In genomic region chr7:98267305-98267704, GRCh38 we compare ENCODE assay signal across 32 cellular contexts. TPM values are rescaled to one million over a fixed set of nuclear protein-coding genes. Genes with fewer than 3 reads are reported as not detected.
"Had no signal": no experiment of that assay in that cellular context is flagged by ENCODE, and none has a peak within 500 bp of the region (broad histone marks: within the 10 kb centered on the region; RNA-seq: fewer than 3 reads in every experiment).

No MANE protein-coding gene starts in this region.

- H3K4me1 ChIP-seq: ascending aorta, esophagus muscularis mucosa, foreskin keratinocyte, gastrocnemius medialis had no signal

- H3K9me3 ChIP-seq: ascending aorta, esophagus muscularis mucosa, gastrocnemius medialis had no signal

- DNase-seq: activated B cell treated with CpG ODN at 0.5 μM for 24 hours; activated CD4-positive, alpha-beta memory T cell treated with anti-CD3 and anti-CD28 coated beads for 36 hours; activated CD4-positive, alpha-beta T cell treated with anti-CD3 and anti-CD28 coated beads, Interleukin-2, amount 10 ng/mL, durations not matched to agents 24 days and 14 days; activated CD8-positive, alpha-beta memory T cell treated with anti-CD3 and anti-CD28 coated beads, Interleukin-2, amount 10 ng/mL, durations not matched to agents 7 days and 5 days; activated CD8-positive, alpha-beta memory T cell treated with anti-CD3 and anti-CD28 coated beads, Interleukin-2, amount 50 U/mL, for 4 hours; activated CD8-positive, alpha-beta T cell treated with anti-CD3 and anti-CD28 coated beads, Interleukin-2, amount 10 ng/mL, durations not matched to agents 7 days and 5 days; activated effector memory CD4-positive, alpha-beta T cell treated with anti-CD3 and anti-CD28 coated beads, Interleukin-2, amount 50 U/mL, for 16 hours; activated naive CD4-positive, alpha-beta T cell; activated naive CD4-positive, alpha-beta T cell treated with anti-CD3 and anti-CD28 coated beads, Interleukin-2, amount 10 ng/mL, durations not matched to agents 7 days and 5 days; activated naive CD8-positive, alpha-beta T cell treated with anti-CD3 and anti-CD28 coated beads, Interleukin-2, amount 10 ng/mL, durations not matched to agents 7 days and 5 days; activated T-cell treated with anti-CD3 and anti-CD28 coated beads, Interleukin-2, amount 50 U/mL, for 1 hour; activated T-cell treated with anti-CD3 and anti-CD28 coated beads, Interleukin-2, amount 50 U/mL, for 48 hours; effector CD4-positive, alpha-beta T cell; effector memory CD8-positive, alpha-beta T cell; foreskin keratinocyte; gastrocnemius medialis; glutamatergic neuron; T-cell; T1000; WERI-Rb-1 had no signal

- H3K4me3 ChIP-seq: ascending aorta, coronary artery, esophagus muscularis mucosa, gastrocnemius medialis had no signal

- ATAC-seq: activated CD4-positive, CD25-positive, alpha-beta regulatory T cell treated with anti-CD3 and anti-CD28 coated beads, Interleukin-2, amount 50 U/mL, for 24 hours; activated CD8-positive, alpha-beta memory T cell treated with anti-CD3 and anti-CD28 coated beads, Interleukin-2, amount 10 ng/mL, durations not matched to agents 7 days and 5 days; activated CD8-positive, alpha-beta T cell treated with anti-CD3 and anti-CD28 coated beads, Interleukin-2, amount 10 ng/mL, durations not matched to agents 7 days and 5 days; activated naive CD4-positive, alpha-beta T cell treated with anti-CD3 and anti-CD28 coated beads, Interleukin-2, amount 50 U/mL, for 72 hours had no signal

- H3K27me3 ChIP-seq: ascending aorta, esophagus muscularis mucosa, foreskin keratinocyte, gastrocnemius medialis had no signal

- H3K4me3 Mint-ChIP-seq: activated B cell treated with CpG ODN at 0.5 μM for 24 hours; activated CD4-positive, alpha-beta memory T cell treated with anti-CD3 and anti-CD28 coated beads for 36 hours; activated CD4-positive, alpha-beta T cell treated with anti-CD3 and anti-CD28 coated beads, Interleukin-2, amount 10 ng/mL, durations not matched to agents 24 days and 14 days; activated CD8-positive, alpha-beta memory T cell treated with anti-CD3 and anti-CD28 coated beads, Interleukin-2, amount 10 ng/mL, durations not matched to agents 7 days and 5 days; activated CD8-positive, alpha-beta T cell treated with anti-CD3 and anti-CD28 coated beads, Interleukin-2, amount 10 ng/mL, durations not matched to agents 7 days and 5 days; activated naive CD4-positive, alpha-beta T cell treated with anti-CD3 and anti-CD28 coated beads, Interleukin-2, amount 10 ng/mL, durations not matched to agents 7 days and 5 days; activated naive CD8-positive, alpha-beta T cell treated with anti-CD3 and anti-CD28 coated beads, Interleukin-2, amount 10 ng/mL, durations not matched to agents 7 days and 5 days; activated T-helper 1 cell treated with anti-CD3 and anti-CD28 coated beads, Interleukin-12 subunit alpha, Interleukin-12 subunit beta, Interleukin-2, Interleukin-4 antibody, amounts not matched to agents 30 ng/mL and 10 ng/mL and 1 ng/mL, durations not matched to agents 14 hours and 24 hours and 36 hours; brain; central memory CD8-positive, alpha-beta T cell; effector memory CD8-positive, alpha-beta T cell; T-cell; T-helper 1 cell treated with Interleukin-12 subunit alpha and Interleukin-12 subunit beta and Interleukin-4 antibody, amounts not matched to agents 30 μg/mL and 1 μg/mL, for 36 hours; T-helper 2 cell treated with Interferon-gamma antibody and Interleukin-4, amounts not matched to agents 5 μg/mL and 100 μg/mL, for 36 hours had no signal

- H3K9me3 Mint-ChIP-seq: activated B cell treated with CpG ODN at 0.5 μM for 24 hours; activated CD4-positive, alpha-beta memory T cell treated with anti-CD3 and anti-CD28 coated beads for 36 hours; activated CD4-positive, alpha-beta T cell treated with anti-CD3 and anti-CD28 coated beads, Interleukin-2, amount 10 ng/mL, durations not matched to agents 24 days and 14 days; activated naive CD4-positive, alpha-beta T cell treated with anti-CD3 and anti-CD28 coated beads, Interleukin-2, amount 10 ng/mL, durations not matched to agents 7 days and 5 days; activated naive CD4-positive, alpha-beta T cell treated with anti-CD3 and anti-CD28 coated beads, Interleukin-2, amount 50 U/mL, for 72 hours; activated naive CD8-positive, alpha-beta T cell treated with anti-CD3 and anti-CD28 coated beads, Interleukin-2, amount 10 ng/mL, durations not matched to agents 7 days and 5 days; activated T-helper 1 cell treated with anti-CD3 and anti-CD28 coated beads, Interleukin-12 subunit alpha, Interleukin-12 subunit beta, Interleukin-2, Interleukin-4 antibody, amounts not matched to agents 30 ng/mL and 10 ng/mL and 1 ng/mL, durations not matched to agents 14 hours and 24 hours and 36 hours; activated T-helper 2 cell treated with anti-CD3 and anti-CD28 coated beads, Interferon-gamma antibody, Interleukin-2, Interleukin-4, amounts not matched to agents 10 μg/mL and 5 μg/mL and 100 μg/mL, durations not matched to agents 14 hours and 24 hours and 36 hours; central memory CD8-positive, alpha-beta T cell; effector memory CD8-positive, alpha-beta T cell; T-cell; T-helper 1 cell treated with Interleukin-12 subunit alpha and Interleukin-12 subunit beta and Interleukin-4 antibody, amounts not matched to agents 30 μg/mL and 1 μg/mL, for 36 hours; T-helper 2 cell treated with Interferon-gamma antibody and Interleukin-4, amounts not matched to agents 5 μg/mL and 100 μg/mL, for 36 hours had no signal

- H3K4me1 Mint-ChIP-seq: activated B cell treated with CpG ODN at 0.5 μM for 24 hours; activated CD8-positive, alpha-beta memory T cell treated with anti-CD3 and anti-CD28 coated beads, Interleukin-2, amount 10 ng/mL, durations not matched to agents 7 days and 5 days; activated naive CD8-positive, alpha-beta T cell treated with anti-CD3 and anti-CD28 coated beads, Interleukin-2, amount 10 ng/mL, durations not matched to agents 7 days and 5 days; brain; central memory CD8-positive, alpha-beta T cell had no signal

- H3K27me3 Mint-ChIP-seq: activated B cell treated with CpG ODN at 0.5 μM for 24 hours; activated CD4-positive, alpha-beta memory T cell treated with anti-CD3 and anti-CD28 coated beads for 36 hours; activated CD4-positive, alpha-beta T cell treated with anti-CD3 and anti-CD28 coated beads, Interleukin-2, amount 10 ng/mL, durations not matched to agents 24 days and 14 days; activated CD8-positive, alpha-beta memory T cell treated with anti-CD3 and anti-CD28 coated beads, Interleukin-2, amount 10 ng/mL, durations not matched to agents 7 days and 5 days; activated naive CD4-positive, alpha-beta T cell treated with anti-CD3 and anti-CD28 coated beads, Interleukin-2, amount 10 ng/mL, durations not matched to agents 7 days and 5 days; activated naive CD8-positive, alpha-beta T cell treated with anti-CD3 and anti-CD28 coated beads, Interleukin-2, amount 10 ng/mL, durations not matched to agents 7 days and 5 days; brain; central memory CD8-positive, alpha-beta T cell; effector memory CD8-positive, alpha-beta T cell; T-cell had no signal

- H3K27ac ChIP-seq: ascending aorta, coronary artery, esophagus muscularis mucosa, foreskin keratinocyte, gastrocnemius medialis, WERI-Rb-1 had no signal

- H3K36me3 ChIP-seq: ascending aorta had no signal

- H3K27ac Mint-ChIP-seq: activated B cell treated with CpG ODN at 0.5 μM for 24 hours; activated CD4-positive, alpha-beta memory T cell treated with anti-CD3 and anti-CD28 coated beads for 36 hours; activated CD4-positive, alpha-beta T cell treated with anti-CD3 and anti-CD28 coated beads, Interleukin-2, amount 10 ng/mL, durations not matched to agents 24 days and 14 days; activated CD8-positive, alpha-beta memory T cell treated with anti-CD3 and anti-CD28 coated beads, Interleukin-2, amount 10 ng/mL, durations not matched to agents 7 days and 5 days; activated CD8-positive, alpha-beta T cell treated with anti-CD3 and anti-CD28 coated beads, Interleukin-2, amount 10 ng/mL, durations not matched to agents 7 days and 5 days; activated naive CD4-positive, alpha-beta T cell treated with anti-CD3 and anti-CD28 coated beads, Interleukin-2, amount 10 ng/mL, durations not matched to agents 7 days and 5 days; activated naive CD4-positive, alpha-beta T cell treated with anti-CD3 and anti-CD28 coated beads, Interleukin-2, amount 50 U/mL, for 72 hours; activated T-helper 1 cell treated with anti-CD3 and anti-CD28 coated beads, Interleukin-12 subunit alpha, Interleukin-12 subunit beta, Interleukin-2, Interleukin-4 antibody, amounts not matched to agents 30 ng/mL and 10 ng/mL and 1 ng/mL, durations not matched to agents 14 hours and 24 hours and 36 hours; activated T-helper 2 cell treated with anti-CD3 and anti-CD28 coated beads, Interferon-gamma antibody, Interleukin-2, Interleukin-4, amounts not matched to agents 10 μg/mL and 5 μg/mL and 100 μg/mL, durations not matched to agents 14 hours and 24 hours and 36 hours; brain; T-helper 1 cell treated with Interleukin-12 subunit alpha and Interleukin-12 subunit beta and Interleukin-4 antibody, amounts not matched to agents 30 μg/mL and 1 μg/mL, for 36 hours; T-helper 2 cell treated with Interferon-gamma antibody and Interleukin-4, amounts not matched to agents 5 μg/mL and 100 μg/mL, for 36 hours had no signal

RNA-seq across cellular contexts. Expression of gene BHLHA15, which starts 56.1 kb away (rescaled TPM):
- total RNA-seq: activated CD8-positive, alpha-beta T cell treated with anti-CD3 and anti-CD28 coated beads, Interleukin-2, amount 10 ng/mL, durations not matched to agents 7 days and 5 days; activated naive CD8-positive, alpha-beta T cell treated with anti-CD3 and anti-CD28 coated beads, Interleukin-2, amount 10 ng/mL, durations not matched to agents 7 days and 5 days; ascending aorta; cardiac septum; esophagus muscularis mucosa had no signal
